In genomic region chr11:75035911-75036536, GRCh38 we compare ENCODE assay signal across 13 cellular contexts. TPM values are rescaled to one million over a fixed set of nuclear protein-coding genes. Genes with fewer than 3 reads are reported as not detected.
DNase-seq lines count a peak whose midpoint lies in the region; ATAC-seq and TF ChIP-seq lines count a peak whose summit lies in the region.
"Had no signal": no experiment of that assay in that cellular context is flagged by ENCODE, and none has a peak within 500 bp of the region (broad histone marks: within the 10 kb centered on the region; RNA-seq: fewer than 3 reads in every experiment).

No MANE protein-coding gene starts in this region.

- peak; percentile 3 for DNase-seq in NCI-H1436 (lab: John Stamatoyannopoulos, UW)
- DNase-seq in NCI-H1436 treated with DMSO at 0.1 percent for 48 hours (lab: John Stamatoyannopoulos, UW) = no peak
- peak; percentile 44 for DNase-seq in NCI-H2171 treated with DMSO at 0.1 percent for 48 hours (lab: John Stamatoyannopoulos, UW)
- DNase-seq in chondrocyte (ENCODE audit: low spot score) = no peak
- DNase-seq in gastrocnemius medialis = peak; percentile 17 to 37
- no peak for DNase-seq in caudate nucleus (lab: John Stamatoyannopoulos, UW)
- no peak for DNase-seq in body of pancreas
- DNase-seq in NCI-H446 treated with DMSO at 0.1 percent for 48 hours (lab: John Stamatoyannopoulos, UW) = no peak
- DNase-seq: NCI-H2227 treated with DMSO at 0.1 percent for 48 hours, pancreas had no signal

- H3K36me3 ChIP-seq in gastrocnemius medialis (no peaks in the 10 kb centered on the region), body of pancreas (replicated peaks in 1 of 2; ENCODE audit: insufficient read depth in 1 of 2, low read depth in 2 of 2) (no peaks in the 10 kb centered on the region)
- H3K36me3 ChIP-seq: pancreas had no signal

- 75 to 87% methylated on average over 3 of the region's 3 CpGs for WGBS in body of pancreas, 2 donors

- TF ChIP-seq POLR2A in gastrocnemius medialis (IDR thresholded peaks at IDR 0.05) (no peak), body of pancreas (IDR thresholded peaks at IDR 0.05) (no peak)

- H3K27ac Mint-ChIP-seq in chondrocyte (ENCODE audit: unreplicated experiment) = peak overlapping the region; percentile 32
- H3K27ac Mint-ChIP-seq: activated T-helper 1 cell treated with anti-CD3 and anti-CD28 coated beads, Interleukin-12 subunit alpha, Interleukin-12 subunit beta, Interleukin-2, Interleukin-4 antibody, amounts not matched to agents 30 ng/mL and 10 ng/mL and 1 ng/mL, durations not matched to agents 14 hours and 24 hours and 36 hours; dendritic cell treated with granulocyte-macrophage colony-stimulating factor and Interleukin-4, amounts not matched to agents 40 ng/mL and 50 ng/mL, for 4 days had no signal

- H3K4me1 ChIP-seq in gastrocnemius medialis = peaks cover 6 to 12% of the 10 kb centered on the region in 2 donors
- no peaks in the 10 kb centered on the region for H3K4me1 ChIP-seq in body of pancreas
- H3K4me1 ChIP-seq: pancreas had no signal

- H3K4me3 Mint-ChIP-seq in chondrocyte (ENCODE audit: unreplicated experiment) = no peak overlapping the region
- H3K4me3 Mint-ChIP-seq: activated T-helper 1 cell treated with anti-CD3 and anti-CD28 coated beads, Interleukin-12 subunit alpha, Interleukin-12 subunit beta, Interleukin-2, Interleukin-4 antibody, amounts not matched to agents 30 ng/mL and 10 ng/mL and 1 ng/mL, durations not matched to agents 14 hours and 24 hours and 36 hours; dendritic cell treated with granulocyte-macrophage colony-stimulating factor and Interleukin-4, amounts not matched to agents 40 ng/mL and 50 ng/mL, for 4 days had no signal

- no peaks in the 10 kb centered on the region for H3K27me3 Mint-ChIP-seq in chondrocyte (ENCODE audit: low read depth)

- H3K27me3 ChIP-seq in gastrocnemius medialis (no peaks in the 10 kb centered on the region), body of pancreas (no peaks in the 10 kb centered on the region)
- H3K27me3 ChIP-seq: pancreas had no signal

- intact Hi-C loops in gastrocnemius medialis (cut with DNase I; ENCODE audit: low total_unique reads) = no loop called here
- intact Hi-C loops in body of pancreas (cut with DNase I) = loop anchor here (10.0 kb wide), 1 partner anchor 111 kb away; no protein-coding TSS in a partner anchor

- in situ Hi-C loops in gastrocnemius medialis (cut with MboI; ENCODE audit: low sequenced_read_pairs in 4 of 4) = no loop called here

- TF ChIP-seq CTCF in chondrocyte (IDR thresholded peaks at IDR 0.05) (no peak), gastrocnemius medialis (IDR thresholded peaks at IDR 0.05 in 4 of 5, conservative IDR thresholded peaks at IDR 0.05 in 1 of 5) (no peak), body of pancreas (IDR thresholded peaks at IDR 0.05) (no peak)

- no peaks in the 10 kb centered on the region for H3K9me3 Mint-ChIP-seq in chondrocyte (ENCODE audit: low read depth)
- H3K9me3 Mint-ChIP-seq: activated T-helper 1 cell treated with anti-CD3 and anti-CD28 coated beads, Interleukin-12 subunit alpha, Interleukin-12 subunit beta, Interleukin-2, Interleukin-4 antibody, amounts not matched to agents 30 ng/mL and 10 ng/mL and 1 ng/mL, durations not matched to agents 14 hours and 24 hours and 36 hours; dendritic cell treated with granulocyte-macrophage colony-stimulating factor and Interleukin-4, amounts not matched to agents 40 ng/mL and 50 ng/mL, for 4 days had no signal

- H3K27ac ChIP-seq in gastrocnemius medialis = no peak overlapping the region
- H3K27ac ChIP-seq in caudate nucleus (ENCODE audit: low read depth, low read length) = no peak overlapping the region
- H3K27ac ChIP-seq in body of pancreas = no peak overlapping the region
- H3K27ac ChIP-seq: A549, pancreas had no signal

- no peaks in the 10 kb centered on the region for H3K9me3 ChIP-seq in gastrocnemius medialis
- no peaks in the 10 kb centered on the region for H3K9me3 ChIP-seq in body of pancreas
- H3K9me3 ChIP-seq: A549, pancreas had no signal

- peak; percentile 37 to 55 for ATAC-seq in gastrocnemius medialis
- ATAC-seq in body of pancreas = no peak
- ATAC-seq: pancreas had no signal

- H3K4me3 ChIP-seq in gastrocnemius medialis = no peak overlapping the region
- H3K4me3 ChIP-seq in body of pancreas = no peak overlapping the region
- H3K4me3 ChIP-seq: A549, pancreas had no signal

- H3K4me1 Mint-ChIP-seq in chondrocyte (ENCODE audit: low read depth) = peaks cover 23% of the 10 kb centered on the region

- no peaks in the 10 kb centered on the region for H3K36me3 Mint-ChIP-seq in chondrocyte (ENCODE audit: low read depth)

RNA-seq across cellular contexts. Expression of gene NEU3, which starts 47.3 kb away (rescaled TPM):
- total RNA-seq in chondrocyte = 9.4 to 14.1 TPM (median 9.6 TPM) in 3 replicates
- total RNA-seq in gastrocnemius medialis = 10 to 100 TPM; 11.0 to 20.6 (median 18.3) TPM
- 1 to 10 TPM; 1.6 to 8.6 TPM for total RNA-seq in body of pancreas

Comparison
In these comparisons a context has a peak if more than half of its experiments do, and no peak if none do; other contexts are left out.
1. DNase-seq: peak in NCI-H1436 (single experiment), NCI-H2171 treated with DMSO at 0.1 percent for 48 hours (single experiment) and gastrocnemius medialis (2 of 2); none in NCI-H1436 treated with DMSO at 0.1 percent for 48 hours (single experiment), chondrocyte (single experiment), caudate nucleus (0 of 61), body of pancreas (0 of 4) and NCI-H446 treated with DMSO at 0.1 percent for 48 hours (single experiment).